ENCODE assay signal across 9 cellular contexts in the genomic region with DNA sequence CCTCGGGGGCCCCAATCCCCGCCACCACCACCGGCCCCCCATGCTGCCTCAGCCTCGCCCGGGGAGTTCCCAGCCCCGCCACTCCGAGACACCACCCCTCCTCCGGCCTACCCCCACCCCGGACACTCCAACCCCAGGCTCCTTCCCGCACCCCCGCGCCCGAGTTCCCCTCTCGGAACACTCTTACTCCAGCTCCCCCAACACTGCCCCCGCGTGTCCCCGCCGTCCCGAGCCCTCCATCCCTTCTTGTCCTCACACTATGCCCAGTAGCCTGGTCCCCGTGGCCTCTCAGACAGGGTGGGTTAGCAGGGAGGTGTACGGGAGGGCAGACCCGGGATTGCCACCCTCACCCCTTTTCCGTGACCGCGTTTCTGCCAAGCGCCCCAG.
DNase-seq lines count a peak whose midpoint lies in the region; ATAC-seq and TF ChIP-seq lines count a peak whose summit lies in the region.
"Had no signal": no experiment of that assay in that cellular context is flagged by ENCODE, and none has a peak within 500 bp of the region (broad histone marks: within the 10 kb centered on the region; RNA-seq: fewer than 3 reads in every experiment).

No MANE protein-coding gene starts in this region.

- no peak for ATAC-seq in activated T-cell treated with anti-CD3 and anti-CD28 coated beads, Interleukin-2, amount 50 U/mL, for 4 hours
- ATAC-seq in left lung, result no peak

- peak overlapping the region in 1 of 2 donors; percentile 59 for H3K27ac ChIP-seq in ascending aorta
- no peak overlapping the region for H3K27ac ChIP-seq in testis
- H3K27ac ChIP-seq in left lung, result no peak overlapping the region

- no peaks in the 10 kb centered on the region for H3K9me3 Mint-ChIP-seq in activated T-cell treated with anti-CD3 and anti-CD28 coated beads, Interleukin-2, amount 50 U/mL, for 4 hours

- no peak for DNase-seq in activated T-cell treated with anti-CD3 and anti-CD28 coated beads, Interleukin-2, amount 50 U/mL, for 4 hours
- DNase-seq in activated T-cell treated with anti-CD3 and anti-CD28 coated beads for 4 hours, result no peak
- no peak for DNase-seq in ascending aorta (ENCODE audit: low spot score in 2 of 2)
- DNase-seq in kidney epithelial cell (ENCODE audit: low read depth), result no peak
- DNase-seq in testis, result no peak
- no peak for DNase-seq in SKM-1 treated with dmso at 0.1 percent for 144 hours (lab: John Stamatoyannopoulos, UW; ENCODE audit: unreplicated experiment)
- no peak for DNase-seq in NCI-H2196 treated with DMSO at 0.1 percent for 48 hours (lab: John Stamatoyannopoulos, UW; ENCODE audit: unreplicated experiment)
- no peak for DNase-seq in left lung
- DNase-seq: cerebellar nuclear complex had no signal

- H3K4me3 Mint-ChIP-seq in activated T-cell treated with anti-CD3 and anti-CD28 coated beads, Interleukin-2, amount 50 U/mL, for 4 hours, result peak overlapping the region; percentile 35

- H3K36me3 ChIP-seq in ascending aorta, result no peaks in the 10 kb centered on the region
- H3K36me3 ChIP-seq in kidney epithelial cell (ENCODE audit: control insufficient read depth, insufficient read depth, low read length), result no peaks in the 10 kb centered on the region
- H3K36me3 ChIP-seq in testis (ENCODE audit: low read depth, missing control alignments), result no peaks in the 10 kb centered on the region
- no peaks in the 10 kb centered on the region for H3K36me3 ChIP-seq in left lung

- H3K4me3 ChIP-seq in ascending aorta, result peak overlapping the region; percentile 45 to 68
- peak overlapping the region; percentile 28 for H3K4me3 ChIP-seq in kidney epithelial cell (ENCODE audit: low read depth, low read length)
- H3K4me3 ChIP-seq in testis, result peak overlapping the region; percentile 21 to 38
- peak overlapping the region in 1 of 2 donors; percentile 28 for H3K4me3 ChIP-seq in left lung

- H3K36me3 Mint-ChIP-seq in activated T-cell treated with anti-CD3 and anti-CD28 coated beads, Interleukin-2, amount 50 U/mL, for 4 hours (ENCODE audit: insufficient read depth), result no peaks in the 10 kb centered on the region

- intact Hi-C loops in ascending aorta (cut with DNase I), result loop anchor here (5.0 kb wide), 1 partner anchor 86 kb away; no protein-coding TSS in a partner anchor
- intact Hi-C loops in testis (cut with DNase I; ENCODE audit: low total_unique reads), result no loop called here
- intact Hi-C loops in left lung (cut with DNase I), result no loop called here

- peaks cover 4% of the 10 kb centered on the region for H3K27me3 Mint-ChIP-seq in activated T-cell treated with anti-CD3 and anti-CD28 coated beads, Interleukin-2, amount 50 U/mL, for 4 hours (ENCODE audit: low read depth)

- peaks cover 0 to 13% of the 10 kb centered on the region in 2 donors for H3K4me1 ChIP-seq in ascending aorta
- H3K4me1 ChIP-seq in testis, result peaks cover 3% of the 10 kb centered on the region
- peaks cover 0 to 12% of the 10 kb centered on the region in 2 donors for H3K4me1 ChIP-seq in left lung

- no peak for TF ChIP-seq POLR2A in testis (IDR thresholded peaks at IDR 0.05)

- WGBS in testis, 2 donors, result 43 to 44% methylated on average over 16 to 22 of the region's 26 CpGs

- H3K27me3 ChIP-seq in ascending aorta (no peaks in the 10 kb centered on the region), kidney epithelial cell (ENCODE audit: control insufficient read depth, insufficient read depth, low read length) (peaks cover 4% of the 10 kb centered on the region), testis (no peaks in the 10 kb centered on the region), left lung (peaks cover 17 to 30% of the 10 kb centered on the region in 2 donors)

- TF ChIP-seq CTCF in ascending aorta (IDR thresholded peaks at IDR 0.05) (no peak), kidney epithelial cell (IDR thresholded peaks at IDR 0.05; ENCODE audit: insufficient read depth, low read length, poor library complexity, severe bottlenecking) (no peak), testis (IDR thresholded peaks at IDR 0.05) (no peak), left lung (IDR thresholded peaks at IDR 0.05) (no peak)

- H3K9me3 ChIP-seq in ascending aorta, result peaks cover 0 to 5% of the 10 kb centered on the region in 2 donors
- no peaks in the 10 kb centered on the region for H3K9me3 ChIP-seq in testis
- H3K9me3 ChIP-seq in left lung, result no peaks in the 10 kb centered on the region

- peaks cover 14% of the 10 kb centered on the region for H3K4me1 Mint-ChIP-seq in activated T-cell treated with anti-CD3 and anti-CD28 coated beads, Interleukin-2, amount 50 U/mL, for 4 hours (ENCODE audit: low read depth)
